In the genomic region with DNA sequence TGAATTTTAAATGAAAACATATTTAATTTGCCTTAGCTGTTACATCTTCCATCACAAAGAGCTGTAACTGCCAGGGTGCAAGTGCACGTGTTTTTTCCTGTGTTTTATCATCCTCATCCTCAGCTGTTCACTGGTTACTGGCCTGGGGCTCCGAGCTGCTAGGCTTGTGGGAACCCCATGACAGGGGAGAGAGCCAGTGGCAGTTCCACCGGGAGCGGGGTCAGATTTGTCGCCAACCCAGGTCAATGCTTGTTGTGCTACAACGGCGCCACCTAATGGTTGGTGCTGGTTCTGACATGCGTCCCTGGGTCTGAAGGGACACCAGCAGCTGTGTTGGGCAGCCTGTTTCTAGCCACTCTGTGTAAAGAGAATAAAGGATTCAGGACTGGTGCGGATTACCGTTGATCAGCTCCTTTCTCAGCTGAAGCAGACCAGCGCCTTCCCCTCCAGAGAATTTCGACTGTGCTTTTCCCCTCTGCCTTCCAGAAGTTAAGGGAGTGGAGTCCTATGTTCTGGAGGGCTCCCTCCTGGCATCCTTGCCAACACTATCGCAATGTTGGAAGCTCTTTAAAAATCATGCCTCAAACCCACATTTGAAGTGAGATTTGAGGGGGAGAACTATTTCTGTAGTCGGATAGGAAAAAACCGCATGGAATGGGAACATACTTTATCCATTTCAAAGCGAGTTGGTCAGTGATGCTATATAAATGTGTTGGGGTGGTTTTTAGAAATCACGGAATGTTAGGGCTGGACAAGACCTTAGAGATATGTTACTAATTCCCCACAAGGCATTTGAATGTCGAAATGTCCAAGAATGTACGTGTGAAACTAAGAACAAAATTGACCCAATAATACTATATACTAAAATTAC, we compare ENCODE assay signal across 1 cellular context.
A peak's percentile ranks its signal among the peaks of the same experiment; 100 is the strongest.
TF ChIP-seq lines count a peak whose summit lies in the region.

No MANE protein-coding gene starts in this region.

TF ChIP-seq in H1, 55 proteins besides CTCF, POLR2A, EP300 and RAD21:
- TF ChIP-seq SIRT6 (IDR thresholded peaks at IDR 0.05; ENCODE audit: low read length) (no peak), TAF1 (IDR thresholded peaks at IDR 0.05; ENCODE audit: low read depth, low read length) (no peak), YY1 (IDR thresholded peaks at IDR 0.05; ENCODE audit: low read depth, low read length) (0 out of 2 replicates have a peak, but pooled peaks have one; percentile 37), POU5F1 (IDR thresholded peaks at IDR 0.05; ENCODE audit: low read depth, low read length) (no peak), GTF2F1 (IDR thresholded peaks at IDR 0.05; ENCODE audit: borderline replicate concordance, low read depth, low read length) (no peak), CEBPB (IDR thresholded peaks at IDR 0.05; ENCODE audit: low read depth, low read length) (no peak), CBX8 (IDR thresholded peaks at IDR 0.05; ENCODE audit: borderline replicate concordance, low read depth, low read length) (no peak), BRCA1 (IDR thresholded peaks at IDR 0.05; ENCODE audit: low read depth, low read length) (no peak), BACH1 (IDR thresholded peaks at IDR 0.05; ENCODE audit: low read length) (no peak), JUN (IDR thresholded peaks at IDR 0.05; ENCODE audit: low read depth, low read length) (no peak), SP1 (IDR thresholded peaks at IDR 0.05; ENCODE audit: low read depth, low read length) (no peak), TBP (IDR thresholded peaks at IDR 0.05; ENCODE audit: low read depth, low read length) (peak; percentile 12; the same call in 1 of the 2 replicates), TCF12 (IDR thresholded peaks at IDR 0.05; ENCODE audit: low read depth, low read length) (0 out of 2 replicates have a peak, but pooled peaks have one; percentile 12), NRF1 (IDR thresholded peaks at IDR 0.05; ENCODE audit: low read depth, low read length) (no peak), RFX5 (IDR thresholded peaks at IDR 0.05; ENCODE audit: borderline replicate concordance, low read depth, low read length) (no peak), CBX5 (IDR thresholded peaks at IDR 0.05; ENCODE audit: low read depth, low read length) (no peak), CREB1 (IDR thresholded peaks at IDR 0.05) (peak; percentile 48; the same call in 1 of the 2 replicates), FOSL1 (IDR thresholded peaks at IDR 0.05; ENCODE audit: insufficient read depth, low read depth, low read length) (no peak), POLR2AphosphoS5 (IDR thresholded peaks at IDR 0.05; ENCODE audit: low read depth, low read length) (no peak), HDAC2 (IDR thresholded peaks at IDR 0.05; ENCODE audit: borderline replicate concordance in 1 of 2, low read depth in 2 of 2, low read length in 2 of 2) (0 out of 4 replicates have a peak, but pooled peaks of 1 of the 2 experiments have one; percentile 34), MAFK (IDR thresholded peaks at IDR 0.05; ENCODE audit: low read depth, low read length) (no peak), EGR1 (IDR thresholded peaks at IDR 0.05; ENCODE audit: borderline replicate concordance, low read depth, low read length) (no peak), SAP30 (IDR thresholded peaks at IDR 0.05; ENCODE audit: insufficient read depth, insufficient replicate concordance, low read length) (no peak), TEAD4 (IDR thresholded peaks at IDR 0.05; ENCODE audit: low read depth, low read length) (no peak), SIN3A (conservative IDR thresholded peaks at IDR 0.05 in 1 of 2, IDR thresholded peaks at IDR 0.05 in 1 of 2; ENCODE audit: low read depth in 1 of 2, low read length in 2 of 2) (no peak; a peak in 1 of 4 replicates), CHD2 (IDR thresholded peaks at IDR 0.05; ENCODE audit: low read length) (0 out of 2 replicates have a peak, but pooled peaks have one; percentile 29), HDAC6 (IDR thresholded peaks at IDR 0.05; ENCODE audit: low read depth, low read length) (no peak), ZNF274 (IDR thresholded peaks at IDR 0.05; ENCODE audit: borderline replicate concordance, extremely low read depth, low read length) (no peak), RXRA (IDR thresholded peaks at IDR 0.05; ENCODE audit: insufficient read depth, low read depth, low read length) (no peak), GABPA (IDR thresholded peaks at IDR 0.05; ENCODE audit: borderline replicate concordance, insufficient read depth, low read length) (no peak), SIX5 (IDR thresholded peaks at IDR 0.05; ENCODE audit: low read depth, low read length) (no peak), SRF (IDR thresholded peaks at IDR 0.05; ENCODE audit: low read depth, low read length) (no peak), KDM1A (IDR thresholded peaks at IDR 0.05; ENCODE audit: borderline replicate concordance, low read length) (no peak)
- TF ChIP-seq, protein P1, sequence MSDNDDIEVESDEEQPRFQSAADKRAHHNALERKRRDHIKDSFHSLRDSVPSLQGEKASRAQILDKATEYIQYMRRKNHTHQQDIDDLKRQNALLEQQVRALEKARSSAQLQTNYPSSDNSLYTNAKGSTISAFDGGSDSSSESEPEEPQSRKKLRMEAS (IDR thresholded peaks at IDR 0.05) = peak; percentile 83
- TF ChIP-seq, protein P2, sequence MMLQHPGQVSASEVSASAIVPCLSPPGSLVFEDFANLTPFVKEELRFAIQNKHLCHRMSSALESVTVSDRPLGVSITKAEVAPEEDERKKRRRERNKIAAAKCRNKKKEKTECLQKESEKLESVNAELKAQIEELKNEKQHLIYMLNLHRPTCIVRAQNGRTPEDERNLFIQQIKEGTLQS (IDR thresholded peaks at IDR 0.05; ENCODE audit: insufficient read depth, low read depth, low read length) = no peak
- TF ChIP-seq, protein P3, sequence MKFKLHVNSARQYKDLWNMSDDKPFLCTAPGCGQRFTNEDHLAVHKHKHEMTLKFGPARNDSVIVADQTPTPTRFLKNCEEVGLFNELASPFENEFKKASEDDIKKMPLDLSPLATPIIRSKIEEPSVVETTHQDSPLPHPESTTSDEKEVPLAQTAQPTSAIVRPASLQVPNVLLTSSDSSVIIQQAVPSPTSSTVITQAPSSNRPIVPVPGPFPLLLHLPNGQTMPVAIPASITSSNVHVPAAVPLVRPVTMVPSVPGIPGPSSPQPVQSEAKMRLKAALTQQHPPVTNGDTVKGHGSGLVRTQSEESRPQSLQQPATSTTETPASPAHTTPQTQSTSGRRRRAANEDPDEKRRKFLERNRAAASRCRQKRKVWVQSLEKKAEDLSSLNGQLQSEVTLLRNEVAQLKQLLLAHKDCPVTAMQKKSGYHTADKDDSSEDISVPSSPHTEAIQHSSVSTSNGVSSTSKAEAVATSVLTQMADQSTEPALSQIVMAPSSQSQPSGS (IDR thresholded peaks at IDR 0.05; ENCODE audit: low read length) = peak; percentile 49; the same call in 1 of the 2 replicates
- TF ChIP-seq, protein P4, sequence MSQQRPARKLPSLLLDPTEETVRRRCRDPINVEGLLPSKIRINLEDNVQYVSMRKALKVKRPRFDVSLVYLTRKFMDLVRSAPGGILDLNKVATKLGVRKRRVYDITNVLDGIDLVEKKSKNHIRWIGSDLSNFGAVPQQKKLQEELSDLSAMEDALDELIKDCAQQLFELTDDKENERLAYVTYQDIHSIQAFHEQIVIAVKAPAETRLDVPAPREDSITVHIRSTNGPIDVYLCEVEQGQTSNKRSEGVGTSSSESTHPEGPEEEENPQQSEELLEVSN (IDR thresholded peaks at IDR 0.05) = no peak
- TF ChIP-seq, protein P5, sequence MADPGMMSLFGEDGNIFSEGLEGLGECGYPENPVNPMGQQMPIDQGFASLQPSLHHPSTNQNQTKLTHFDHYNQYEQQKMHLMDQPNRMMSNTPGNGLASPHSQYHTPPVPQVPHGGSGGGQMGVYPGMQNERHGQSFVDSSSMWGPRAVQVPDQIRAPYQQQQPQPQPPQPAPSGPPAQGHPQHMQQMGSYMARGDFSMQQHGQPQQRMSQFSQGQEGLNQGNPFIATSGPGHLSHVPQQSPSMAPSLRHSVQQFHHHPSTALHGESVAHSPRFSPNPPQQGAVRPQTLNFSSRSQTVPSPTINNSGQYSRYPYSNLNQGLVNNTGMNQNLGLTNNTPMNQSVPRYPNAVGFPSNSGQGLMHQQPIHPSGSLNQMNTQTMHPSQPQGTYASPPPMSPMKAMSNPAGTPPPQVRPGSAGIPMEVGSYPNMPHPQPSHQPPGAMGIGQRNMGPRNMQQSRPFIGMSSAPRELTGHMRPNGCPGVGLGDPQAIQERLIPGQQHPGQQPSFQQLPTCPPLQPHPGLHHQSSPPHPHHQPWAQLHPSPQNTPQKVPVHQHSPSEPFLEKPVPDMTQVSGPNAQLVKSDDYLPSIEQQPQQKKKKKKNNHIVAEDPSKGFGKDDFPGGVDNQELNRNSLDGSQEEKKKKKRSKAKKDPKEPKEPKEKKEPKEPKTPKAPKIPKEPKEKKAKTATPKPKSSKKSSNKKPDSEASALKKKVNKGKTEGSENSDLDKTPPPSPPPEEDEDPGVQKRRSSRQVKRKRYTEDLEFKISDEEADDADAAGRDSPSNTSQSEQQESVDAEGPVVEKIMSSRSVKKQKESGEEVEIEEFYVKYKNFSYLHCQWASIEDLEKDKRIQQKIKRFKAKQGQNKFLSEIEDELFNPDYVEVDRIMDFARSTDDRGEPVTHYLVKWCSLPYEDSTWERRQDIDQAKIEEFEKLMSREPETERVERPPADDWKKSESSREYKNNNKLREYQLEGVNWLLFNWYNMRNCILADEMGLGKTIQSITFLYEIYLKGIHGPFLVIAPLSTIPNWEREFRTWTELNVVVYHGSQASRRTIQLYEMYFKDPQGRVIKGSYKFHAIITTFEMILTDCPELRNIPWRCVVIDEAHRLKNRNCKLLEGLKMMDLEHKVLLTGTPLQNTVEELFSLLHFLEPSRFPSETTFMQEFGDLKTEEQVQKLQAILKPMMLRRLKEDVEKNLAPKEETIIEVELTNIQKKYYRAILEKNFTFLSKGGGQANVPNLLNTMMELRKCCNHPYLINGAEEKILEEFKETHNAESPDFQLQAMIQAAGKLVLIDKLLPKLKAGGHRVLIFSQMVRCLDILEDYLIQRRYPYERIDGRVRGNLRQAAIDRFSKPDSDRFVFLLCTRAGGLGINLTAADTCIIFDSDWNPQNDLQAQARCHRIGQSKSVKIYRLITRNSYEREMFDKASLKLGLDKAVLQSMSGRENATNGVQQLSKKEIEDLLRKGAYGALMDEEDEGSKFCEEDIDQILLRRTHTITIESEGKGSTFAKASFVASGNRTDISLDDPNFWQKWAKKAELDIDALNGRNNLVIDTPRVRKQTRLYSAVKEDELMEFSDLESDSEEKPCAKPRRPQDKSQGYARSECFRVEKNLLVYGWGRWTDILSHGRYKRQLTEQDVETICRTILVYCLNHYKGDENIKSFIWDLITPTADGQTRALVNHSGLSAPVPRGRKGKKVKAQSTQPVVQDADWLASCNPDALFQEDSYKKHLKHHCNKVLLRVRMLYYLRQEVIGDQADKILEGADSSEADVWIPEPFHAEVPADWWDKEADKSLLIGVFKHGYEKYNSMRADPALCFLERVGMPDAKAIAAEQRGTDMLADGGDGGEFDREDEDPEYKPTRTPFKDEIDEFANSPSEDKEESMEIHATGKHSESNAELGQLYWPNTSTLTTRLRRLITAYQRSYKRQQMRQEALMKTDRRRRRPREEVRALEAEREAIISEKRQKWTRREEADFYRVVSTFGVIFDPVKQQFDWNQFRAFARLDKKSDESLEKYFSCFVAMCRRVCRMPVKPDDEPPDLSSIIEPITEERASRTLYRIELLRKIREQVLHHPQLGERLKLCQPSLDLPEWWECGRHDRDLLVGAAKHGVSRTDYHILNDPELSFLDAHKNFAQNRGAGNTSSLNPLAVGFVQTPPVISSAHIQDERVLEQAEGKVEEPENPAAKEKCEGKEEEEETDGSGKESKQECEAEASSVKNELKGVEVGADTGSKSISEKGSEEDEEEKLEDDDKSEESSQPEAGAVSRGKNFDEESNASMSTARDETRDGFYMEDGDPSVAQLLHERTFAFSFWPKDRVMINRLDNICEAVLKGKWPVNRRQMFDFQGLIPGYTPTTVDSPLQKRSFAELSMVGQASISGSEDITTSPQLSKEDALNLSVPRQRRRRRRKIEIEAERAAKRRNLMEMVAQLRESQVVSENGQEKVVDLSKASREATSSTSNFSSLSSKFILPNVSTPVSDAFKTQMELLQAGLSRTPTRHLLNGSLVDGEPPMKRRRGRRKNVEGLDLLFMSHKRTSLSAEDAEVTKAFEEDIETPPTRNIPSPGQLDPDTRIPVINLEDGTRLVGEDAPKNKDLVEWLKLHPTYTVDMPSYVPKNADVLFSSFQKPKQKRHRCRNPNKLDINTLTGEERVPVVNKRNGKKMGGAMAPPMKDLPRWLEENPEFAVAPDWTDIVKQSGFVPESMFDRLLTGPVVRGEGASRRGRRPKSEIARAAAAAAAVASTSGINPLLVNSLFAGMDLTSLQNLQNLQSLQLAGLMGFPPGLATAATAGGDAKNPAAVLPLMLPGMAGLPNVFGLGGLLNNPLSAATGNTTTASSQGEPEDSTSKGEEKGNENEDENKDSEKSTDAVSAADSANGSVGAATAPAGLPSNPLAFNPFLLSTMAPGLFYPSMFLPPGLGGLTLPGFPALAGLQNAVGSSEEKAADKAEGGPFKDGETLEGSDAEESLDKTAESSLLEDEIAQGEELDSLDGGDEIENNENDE (IDR thresholded peaks at IDR 0.05; ENCODE audit: insufficient replicate concordance, low read length) = no peak
